ENCODE assay signal across 10 cellular contexts in genomic region chr16:69240336-69240735, GRCh38.
"Had no signal": no experiment of that assay in that cellular context is flagged by ENCODE, and none has a peak within 500 bp of the region (broad histone marks: within the 10 kb centered on the region; RNA-seq: fewer than 3 reads in every experiment).

No MANE protein-coding gene starts in this region.

- H3K27me3 ChIP-seq: breast epithelium, right atrium auricular region, tibial nerve had no signal

- H3K27ac ChIP-seq: breast epithelium, right atrium auricular region had no signal

- DNase-seq: activated T-cell treated with anti-CD3 and anti-CD28 coated beads, Interleukin-2, amount 50 U/mL, for 1 hour; amygdala; hippocampal formation; naive B cell; posterior cingulate gyrus; small intestine had no signal

- H3K9me3 ChIP-seq: breast epithelium, right atrium auricular region, tibial nerve had no signal

- H3K4me3 ChIP-seq: breast epithelium, lung, right atrium auricular region, tibial nerve had no signal

- H3K4me1 ChIP-seq: breast epithelium had no signal

- H3K36me3 ChIP-seq: breast epithelium, right atrium auricular region had no signal
